ENCODE assay signal across 8 cellular contexts in the genomic region with DNA sequence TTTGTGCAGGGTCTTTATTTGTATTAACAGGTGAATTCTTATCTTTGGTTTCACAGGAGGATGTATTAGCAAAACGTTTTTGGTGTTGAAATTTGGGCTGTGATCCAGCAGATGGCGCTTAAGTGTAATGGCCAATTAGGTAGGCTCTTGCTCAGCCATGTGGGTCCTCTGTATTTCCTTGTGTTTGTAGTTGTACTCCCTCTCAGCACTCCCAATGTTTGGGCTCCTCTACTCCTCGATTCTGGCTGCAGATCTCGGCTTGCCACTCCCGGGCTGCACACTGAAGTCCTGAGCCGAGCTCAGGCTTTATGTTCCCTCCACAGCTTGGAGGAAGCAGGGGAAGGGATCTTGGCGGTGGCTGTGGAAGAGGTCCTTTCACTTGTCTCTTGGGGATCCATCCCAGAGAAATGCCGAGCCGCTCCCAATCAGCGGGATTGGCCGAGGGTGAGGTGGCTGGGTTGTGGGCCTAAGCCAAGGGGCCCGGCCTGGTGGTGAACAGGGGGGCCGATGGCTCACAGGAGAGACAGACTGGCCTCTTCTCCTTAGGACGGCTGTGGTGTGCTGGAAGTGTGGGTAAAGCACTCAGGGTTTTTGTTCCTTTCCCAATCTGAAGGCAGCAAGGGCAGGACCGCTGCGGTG.
A peak's percentile ranks its signal among the peaks of the same experiment; 100 is the strongest.
DNase-seq lines count a peak whose midpoint lies in the region; ATAC-seq, FAIRE-seq and TF ChIP-seq lines count a peak whose summit lies in the region.

No MANE protein-coding gene starts in this region.

- H3K56ac ChIP-seq in mesendoderm (ENCODE audit: low read length), result peak overlapping the region; percentile 34

- no peaks in the 10 kb centered on the region for H3K9me1 ChIP-seq in K562 (ENCODE audit: control insufficient read depth, insufficient read depth, low read length)

- intact Hi-C loops in K562 (cut with micrococcal nuclease), result loop anchor here (1.0 kb wide), 1 partner anchor 70 kb away; no protein-coding TSS in a partner anchor

- no peak overlapping the region for H3K4me2 ChIP-seq in K562 (ENCODE audit: insufficient read depth, low read length)
- no peak overlapping the region for H3K4me2 ChIP-seq in mesendoderm (ENCODE audit: low read length)

- peak; percentile 88 for FAIRE-seq in K562 (lab: Jason Lieb, UNC)

- 29% methylated on average over 9 of the region's 16 CpGs for WGBS in K562 (ENCODE audit: insufficient coverage, low coverage, missing lambda C conversion rate)
- no CpG with 5 or more reads among the region's 16 CpGs for WGBS in mesendoderm (ENCODE audit: extremely low coverage, insufficient coverage, low lambda C conversion rate)

- peak in 1 of 2 experiments; percentile 49; a peak in 2 of 4 replicates for TF ChIP-seq RAD21 in K562 (CRISPR knock-in tag; conservative IDR thresholded peaks at IDR 0.05 in 1 of 2, IDR thresholded peaks at IDR 0.05 in 1 of 2)

- H2AFZ ChIP-seq in K562 (ENCODE audit: low read depth, low read length), result peak overlapping the region; percentile 85

- no TSS peak for BruUV-seq in K562 (replicated peaks; lab: Mats Ljungman, UMichigan)

- no peak overlapping the region for H2BK5ac ChIP-seq in mesendoderm (ENCODE audit: low read length)

- H3K79me2 ChIP-seq in K562 (ENCODE audit: control insufficient read depth, insufficient read depth, low read length) (no peaks in the 10 kb centered on the region), mesendoderm (ENCODE audit: control insufficient read depth, insufficient read depth, low read length) (no peaks in the 10 kb centered on the region)

- H2AK5ac ChIP-seq in mesendoderm (ENCODE audit: low read length), result no peak overlapping the region

- H4K20me1 ChIP-seq in K562 (replicated peaks; ENCODE audit: control insufficient read depth, insufficient read depth, low read length), result no peaks in the 10 kb centered on the region

- no peaks in the 10 kb centered on the region for H3K36me3 ChIP-seq in K562 (ENCODE audit: control insufficient read depth, insufficient read depth, low read length)
- no peaks in the 10 kb centered on the region for H3K36me3 ChIP-seq in mesendoderm (ENCODE audit: control insufficient read depth, insufficient read depth, low read length)

- no peak overlapping the region for H2BK120ac ChIP-seq in mesendoderm (ENCODE audit: low read depth, low read length)

- H3K4me3 ChIP-seq in K562, result no peak overlapping the region
- no peak overlapping the region for H3K4me3 ChIP-seq in mesendoderm (ENCODE audit: low read length)

- CTCF ChIA-PET in K562 (lab: Yijun Ruan, JAX; ENCODE audit: low intra/inter-chr PET ratio), result no interaction called here

- no peak overlapping the region for H3K18ac ChIP-seq in mesendoderm (ENCODE audit: low read length)

- DNase-seq in stimulated activated naive CD4-positive, alpha-beta T cell treated with Interleukin-2 at 50 U/mL for 16 hours (lab: John Stamatoyannopoulos, UW), result peak; percentile 4
- no peak for DNase-seq in stimulated activated naive CD4-positive, alpha-beta T cell (lab: John Stamatoyannopoulos, UW)
- DNase-seq in NCI-H526 (lab: John Stamatoyannopoulos, UW) (peak; percentile 11 to 58), K562 (ENCODE audit: extremely low read depth in 1 of 4, low spot score in 3 of 4) (peak; percentile 13 to 52 (median 18)), mesendoderm (peak; percentile 88)

- TF ChIP-seq CTCF in K562 (IDR thresholded peaks at IDR 0.05 in 2 of 3, conservative IDR thresholded peaks at IDR 0.05 in 1 of 3; ENCODE audit: insufficient read depth in 2 of 3, low read depth in 1 of 3, low read length in 3 of 3), result peak; percentile 53 to 64 (median 55); a peak in 5 of 6 replicates

- H3K27me3 ChIP-seq in K562 (ENCODE audit: control insufficient read depth in 2 of 2, insufficient read depth in 2 of 2, low read length in 2 of 2), result no peaks in the 10 kb centered on the region
- no peaks in the 10 kb centered on the region for H3K27me3 ChIP-seq in mesendoderm (ENCODE audit: insufficient read depth, low read length, poor library complexity)

- in situ Hi-C loops in K562 (cut with MboI), result no loop called here

- no peaks in the 10 kb centered on the region for H3K79me1 ChIP-seq in mesendoderm (ENCODE audit: low read length)

- H4K8ac ChIP-seq in mesendoderm (ENCODE audit: low read depth, low read length), result no peak overlapping the region

- H2BK15ac ChIP-seq in mesendoderm (replicated peaks; ENCODE audit: low read depth), result no peak overlapping the region

- POLR2A ChIA-PET in K562 (lab: Yijun Ruan, JAX), result interaction anchor here (0.6 kb wide), 2 partner anchors 20 to 28 kb away, joined by 3 read pairs; no protein-coding TSS in a partner anchor

- H4K5ac ChIP-seq in mesendoderm (ENCODE audit: low read length), result no peak overlapping the region

- ATAC-seq in HG02870 (IDR thresholded peaks at IDR 0.05; ENCODE audit: unreplicated experiment) (peak; percentile 79), K562 (peak; percentile 84), GM19452 (IDR thresholded peaks at IDR 0.05; ENCODE audit: unreplicated experiment) (no peak), HG03457 (IDR thresholded peaks at IDR 0.05; ENCODE audit: unreplicated experiment) (no peak)

- TF ChIP-seq POLR2A in K562 (conservative IDR thresholded peaks at IDR 0.05), result no peak

- TF ChIP-seq EP300 in K562 (IDR thresholded peaks at IDR 0.05; ENCODE audit: low read length), result no peak

- H3K23ac ChIP-seq in mesendoderm (ENCODE audit: low read length), result no peak overlapping the region

- H3K9ac ChIP-seq in K562 (ENCODE audit: insufficient read depth in 1 of 2, low read depth in 2 of 2, low read length in 2 of 2) (no peak overlapping the region), mesendoderm (ENCODE audit: low read length) (no peak overlapping the region)

- H3K4ac ChIP-seq in mesendoderm (ENCODE audit: low read depth, low read length), result peak overlapping the region; percentile 58

- H3K27ac ChIP-seq in K562 (ENCODE audit: extremely low read depth, low read depth, low read length) (no peak overlapping the region), mesendoderm (ENCODE audit: low read depth, low read length) (no peak overlapping the region)

- H3K9me3 ChIP-seq in K562 (replicated peaks; ENCODE audit: control insufficient read depth, insufficient read depth, low read depth, low read length), result no peaks in the 10 kb centered on the region

- H3K4me1 ChIP-seq in K562 (replicated peaks in 1 of 2; ENCODE audit: control insufficient read depth in 2 of 2, insufficient read depth in 2 of 2, low read length in 2 of 2) (peaks cover 5 to 13% of the 10 kb centered on the region in 2 experiments; a peak in 4 of 5 replicates), mesendoderm (ENCODE audit: control insufficient read depth, low read depth, low read length) (no peaks in the 10 kb centered on the region)

TF ChIP-seq in K562, 482 proteins besides CTCF, POLR2A, EP300 and RAD21:
- TF ChIP-seq ZNF57 (CRISPR knock-in tag; IDR thresholded peaks at IDR 0.05) (peak; percentile 88), KLF10 (CRISPR knock-in tag; IDR thresholded peaks at IDR 0.05) (no peak)

Comparison
In these comparisons a context has a peak if more than half of its experiments do, and no peak if none do; other contexts are left out.
1. DNase-seq: peak in stimulated activated naive CD4-positive, alpha-beta T cell treated with Interleukin-2 at 50 U/mL for 16 hours (single experiment), NCI-H526 (2 of 2), K562 (4 of 4) and mesendoderm (single experiment); none in stimulated activated naive CD4-positive, alpha-beta T cell (0 of 6).
2. ATAC-seq: peak in HG02870 (single experiment) and K562 (single experiment); none in GM19452 (single experiment) and HG03457 (single experiment).